ENCODE assay signal across 7 cellular contexts in the genomic region with DNA sequence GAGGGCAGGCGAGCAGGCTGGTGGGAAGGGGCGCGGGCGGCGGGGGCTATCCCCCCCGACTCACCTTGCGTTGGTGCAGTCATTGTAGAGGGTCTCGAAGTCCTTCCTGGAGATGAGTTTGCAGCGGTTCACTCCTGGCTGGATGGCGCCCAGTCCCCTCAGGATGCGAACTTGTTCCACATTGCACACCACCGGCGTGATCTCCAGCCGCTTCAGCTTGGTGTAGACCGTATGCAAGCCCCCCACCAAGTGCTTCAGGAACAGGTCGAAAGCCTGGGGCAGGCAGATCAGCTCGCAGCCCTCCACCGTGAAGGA. TPM values are rescaled to one million over a fixed set of nuclear protein-coding genes. Genes with fewer than 3 reads are reported as not detected.
DNase-seq lines count a peak whose midpoint lies in the region; ATAC-seq and TF ChIP-seq lines count a peak whose summit lies in the region.

No MANE protein-coding gene starts in this region.

- intact Hi-C loops in PC-3 (cut with micrococcal nuclease) (loop anchor here (10.0 kb wide), 2 partner anchors 201 to 329 kb away; no protein-coding TSS in a partner anchor), esophagus squamous epithelium (cut with DNase I) (no loop called here)

- H3K4me2 ChIP-seq in GM23248 (ENCODE audit: unreplicated experiment) (no peak overlapping the region), PC-3 (ENCODE audit: low read length) (peak overlapping the region; percentile 89)

- H3K79me2 ChIP-seq in GM23248 (ENCODE audit: insufficient read depth): no peaks in the 10 kb centered on the region
- H3K79me2 ChIP-seq in PC-3 (ENCODE audit: low read length): no peaks in the 10 kb centered on the region

- ATAC-seq in PC-3 (no peak), HG03439 (IDR thresholded peaks at IDR 0.05; ENCODE audit: unreplicated experiment) (no peak), HG03196 (IDR thresholded peaks at IDR 0.05; ENCODE audit: unreplicated experiment) (no peak)

- CTCF ChIA-PET in PC-3 (lab: Charles Lee): no interaction called here

- in situ Hi-C loops in GM23248 (cut with MboI): no loop called here

- TF ChIP-seq CTCF in PC-3 (conservative IDR thresholded peaks at IDR 0.05; ENCODE audit: low read depth, low read length): no peak
- no peak for TF ChIP-seq CTCF in esophagus squamous epithelium (IDR thresholded peaks at IDR 0.05)

- BruUV-seq in PC-3 (replicated peaks; lab: Mats Ljungman, UMichigan): no TSS peak

- H4K20me1 ChIP-seq in GM23248 (ENCODE audit: insufficient read depth) (no peaks in the 10 kb centered on the region), PC-3 (ENCODE audit: low read length) (no peaks in the 10 kb centered on the region)

- no peak overlapping the region for H2AFZ ChIP-seq in GM23248
- H2AFZ ChIP-seq in PC-3 (ENCODE audit: low read length): peak overlapping the region; percentile 45; the same call in 1 of the 2 replicates
- H2AFZ ChIP-seq in neuron (ENCODE audit: low read depth, low read length): no peak overlapping the region

- H3K4me3 ChIP-seq in GM23248 (peak overlapping the region; percentile 63; the same call in 1 of the 2 replicates), PC-3 (ENCODE audit: low read length) (peak overlapping the region; percentile 51), esophagus squamous epithelium (peak overlapping the region; percentile 39 to 74 (median 56)), neuron (ENCODE audit: low read length) (peak overlapping the region; percentile 92)

- H3F3A ChIP-seq in GM23248 (ENCODE audit: insufficient read depth) (no peaks in the 10 kb centered on the region), PC-3 (ENCODE audit: low read length, unreplicated experiment) (no peaks in the 10 kb centered on the region)

- H3K9ac ChIP-seq in GM23248: no peak overlapping the region
- no peak overlapping the region for H3K9ac ChIP-seq in PC-3 (ENCODE audit: low read length)

- no peak overlapping the region for H3K27ac ChIP-seq in GM23248
- no peak overlapping the region for H3K27ac ChIP-seq in PC-3 (ENCODE audit: low read length)
- peak overlapping the region; percentile 61 to 83 (median 68) for H3K27ac ChIP-seq in esophagus squamous epithelium

- WGBS in GM23248 (ENCODE audit: low coverage in 1 of 2, low lambda C conversion rate in 2 of 2, missing lambda C conversion rate in 2 of 2), 2 experiments: 2 to 3% methylated on average over 9 to 16 of the region's 18 CpGs
- WGBS in esophagus squamous epithelium, 2 donors: 3% methylated on average over 13 of the region's 18 CpGs; no CpG with 5 or more reads in 1 of the 2 donors

- H3K9me3 ChIP-seq in GM23248 (ENCODE audit: low read depth) (no peaks in the 10 kb centered on the region), PC-3 (ENCODE audit: low read length) (no peaks in the 10 kb centered on the region), esophagus squamous epithelium (no peaks in the 10 kb centered on the region), neuron (ENCODE audit: low read length) (no peaks in the 10 kb centered on the region)

- TF ChIP-seq POLR2A in esophagus squamous epithelium (IDR thresholded peaks at IDR 0.05): no peak

- POLR2A ChIA-PET in PC-3 (lab: Charles Lee; ENCODE audit: unreplicated experiment): interaction anchor here (0.5 kb wide), 1 partner anchor 202 kb away, joined by 3 read pairs; no protein-coding TSS in a partner anchor

- DNase-seq in GM23248: no peak
- no peak for DNase-seq in PC-3
- no peak for DNase-seq in esophagus squamous epithelium (lab: John Stamatoyannopoulos, UW)
- no peak for DNase-seq in foreskin melanocyte

- H3K27me3 ChIP-seq in GM23248 (replicated peaks; ENCODE audit: insufficient read depth) (peaks cover 35% of the 10 kb centered on the region), PC-3 (ENCODE audit: low read length) (peaks cover 74% of the 10 kb centered on the region), esophagus squamous epithelium (peaks cover 0 to 79% (median 9%) of the 10 kb centered on the region in 4 donors), neuron (ENCODE audit: insufficient read depth, low read length) (no peaks in the 10 kb centered on the region)

- no peaks in the 10 kb centered on the region for H3K9me2 ChIP-seq in GM23248 (ENCODE audit: insufficient read depth)
- H3K9me2 ChIP-seq in PC-3 (replicated peaks; ENCODE audit: low read length): no peaks in the 10 kb centered on the region

- no peaks in the 10 kb centered on the region for H3K36me3 ChIP-seq in GM23248 (ENCODE audit: low read depth)
- H3K36me3 ChIP-seq in PC-3 (ENCODE audit: low read depth, low read length): no peaks in the 10 kb centered on the region
- H3K36me3 ChIP-seq in esophagus squamous epithelium: no peaks in the 10 kb centered on the region
- H3K36me3 ChIP-seq in neuron (ENCODE audit: insufficient read depth, low read length): no peaks in the 10 kb centered on the region

- H3K4me1 ChIP-seq in GM23248 (ENCODE audit: insufficient read depth): no peaks in the 10 kb centered on the region
- H3K4me1 ChIP-seq in PC-3 (ENCODE audit: insufficient read depth, low read length): no peaks in the 10 kb centered on the region
- H3K4me1 ChIP-seq in esophagus squamous epithelium: peaks cover 9 to 33% (median 12%) of the 10 kb centered on the region in 3 donors
- peaks cover 50% of the 10 kb centered on the region for H3K4me1 ChIP-seq in neuron (ENCODE audit: insufficient read depth, low read length)

RNA-seq across cellular contexts. Expression of a gene that starts 1.2 kb away (rescaled TPM):
- not detected in 2 replicates for total RNA-seq in GM23248 (2014; rRNA removed; shearing (Covaris generic))
- not detected in 2 replicates for polyA plus RNA-seq in GM23248 (2016; fragmentation: Nextera tagmentation; extraction: Ambion mirVana)
- total RNA-seq in PC-3 (2014; rRNA removed) (not detected in 2 replicates), esophagus squamous epithelium (1 to 10 TPM in 2 of 4 donors, under 1 TPM in 2; 0.08 to 2.3 (median 0.71) TPM)

Comparison
In these comparisons a context has a peak if more than half of its experiments do, and no peak if none do; other contexts are left out.
1. H3K27ac ChIP-seq: peak in esophagus squamous epithelium (4 of 4); none in GM23248 (single experiment) and PC-3 (single experiment).
2. Peak in every context shown above with its lines, with median percentiles within 50 percentile points of each other: H3K4me3 ChIP-seq.